ENCODE assay signal across 8 cellular contexts in genomic region chr9:121972501-121972981, GRCh38.
A peak's percentile ranks its signal among the peaks of the same experiment; 100 is the strongest.
DNase-seq lines count a peak whose midpoint lies in the region; ATAC-seq and TF ChIP-seq lines count a peak whose summit lies in the region.

No MANE protein-coding gene starts in this region.

- no peaks in the 10 kb centered on the region for H3K79me1 ChIP-seq in neuronal stem cell (ENCODE audit: low read depth, low read length)

- no peaks in the 10 kb centered on the region for H3K9me3 ChIP-seq in neuronal stem cell (replicated peaks in 1 of 2; ENCODE audit: control insufficient read depth in 2 of 2, insufficient read depth in 1 of 2, low read depth in 1 of 2, low read length in 2 of 2)

- no peak overlapping the region for H2AFZ ChIP-seq in neuronal stem cell (ENCODE audit: low read length)

- no peak overlapping the region for H3K4ac ChIP-seq in neuronal stem cell (ENCODE audit: low read length)

- H3K27ac ChIP-seq in neuronal stem cell (replicated peaks; ENCODE audit: low read length): no peak overlapping the region

- H4K8ac ChIP-seq in neuronal stem cell (ENCODE audit: low read depth, low read length): no peak overlapping the region

- H3K27me3 ChIP-seq in neuronal stem cell (ENCODE audit: control insufficient read depth in 3 of 3, insufficient read depth in 3 of 3, low read depth in 1 of 3, low read length in 3 of 3): no peaks in the 10 kb centered on the region

- TF ChIP-seq CTCF in foreskin fibroblast (IDR thresholded peaks at IDR 0.05; ENCODE audit: low read depth, low read length): no peak

- peak; percentile 68 for ATAC-seq in GM21717 (IDR thresholded peaks at IDR 0.05; ENCODE audit: unreplicated experiment)
- no peak for ATAC-seq in HG03135 (IDR thresholded peaks at IDR 0.05; ENCODE audit: unreplicated experiment)

- DNase-seq in Ammon's horn (ENCODE audit: low spot score) (peak; percentile 35), NCI-H2196 (lab: John Stamatoyannopoulos, UW; ENCODE audit: unreplicated experiment) (peak; percentile 84), foreskin fibroblast (peak; percentile 54 to 65), neuronal stem cell (ENCODE audit: low spot score) (no peak)
- no peak for DNase-seq in stimulated activated CD4-positive, alpha-beta T cell treated with anti-CD3 and anti-CD28 coated beads, Interleukin-2, amount 100 ng/mL, for 24 hours
- DNase-seq in central memory CD4-positive, alpha-beta T cell: no peak

- no peak overlapping the region for H3K23ac ChIP-seq in neuronal stem cell (ENCODE audit: low read depth, low read length, poor library complexity)

- H3K4me2 ChIP-seq in neuronal stem cell (ENCODE audit: insufficient read depth, low read length, poor library complexity, severe bottlenecking): no peak overlapping the region

- no peak overlapping the region for H3K9ac ChIP-seq in neuronal stem cell (ENCODE audit: low read depth, low read length, poor library complexity)

- H3K36me3 ChIP-seq in neuronal stem cell (replicated peaks in 1 of 2; ENCODE audit: control insufficient read depth in 2 of 2, insufficient read depth in 2 of 2, low read length in 2 of 2): no peaks in the 10 kb centered on the region

- no peak overlapping the region for H2BK5ac ChIP-seq in neuronal stem cell (ENCODE audit: low read length)

- no peak overlapping the region for H3K18ac ChIP-seq in neuronal stem cell (ENCODE audit: low read length)

- no peak overlapping the region for H2BK12ac ChIP-seq in neuronal stem cell (ENCODE audit: low read length)

- H2BK120ac ChIP-seq in neuronal stem cell (ENCODE audit: low read depth, low read length): no peak overlapping the region

- H2AK5ac ChIP-seq in neuronal stem cell (ENCODE audit: low read depth, low read length): no peak overlapping the region

- no CpG with 5 or more reads among the region's 7 CpGs for WGBS in neuronal stem cell (ENCODE audit: extremely low coverage in 2 of 2, insufficient read length in 2 of 2, insufficient replicate concordance in 1 of 2), 2 donors

- no peak overlapping the region for H3K14ac ChIP-seq in neuronal stem cell (ENCODE audit: low read length)

- H3K4me1 ChIP-seq in neuronal stem cell (ENCODE audit: control insufficient read depth in 2 of 2, insufficient read depth in 1 of 2, low read depth in 1 of 2, low read length in 2 of 2): peaks cover 0 to 3% of the 10 kb centered on the region in 2 donors

- no peak overlapping the region for H3K4me3 ChIP-seq in foreskin fibroblast (ENCODE audit: low read depth in 1 of 2, low read length in 2 of 2)
- H3K4me3 ChIP-seq in neuronal stem cell (ENCODE audit: low read length in 2 of 2): peak overlapping the region in 1 of 2 donors; percentile 52

- H4K91ac ChIP-seq in neuronal stem cell (ENCODE audit: low read depth, low read length, poor library complexity): no peak overlapping the region

- H2BK15ac ChIP-seq in neuronal stem cell (ENCODE audit: low read length): no peak overlapping the region

Comparison
In these comparisons a context has a peak if more than half of its experiments do, and no peak if none do; other contexts are left out.
1. DNase-seq: peak in Ammon's horn (single experiment), NCI-H2196 (single experiment) and foreskin fibroblast (2 of 2); none in stimulated activated CD4-positive, alpha-beta T cell treated with anti-CD3 and anti-CD28 coated beads, Interleukin-2, amount 100 ng/mL, for 24 hours (0 of 2), central memory CD4-positive, alpha-beta T cell (single experiment) and neuronal stem cell (single experiment).